In genomic region chr9:27367922-27368316, GRCh38 we compare ENCODE assay signal across 16 cellular contexts.
A peak's percentile ranks its signal among the peaks of the same experiment; 100 is the strongest.
DNase-seq lines count a peak whose midpoint lies in the region; ATAC-seq, FAIRE-seq and TF ChIP-seq lines count a peak whose summit lies in the region.
"Had no signal": no experiment of that assay in that cellular context is flagged by ENCODE, and none has a peak within 500 bp of the region (broad histone marks: within the 10 kb centered on the region; RNA-seq: fewer than 3 reads in every experiment).

No MANE protein-coding gene starts in this region.

- FAIRE-seq in endometrium (lab: Jason Lieb, UNC), result peak; percentile 99
- FAIRE-seq: A549 had no signal

- intact Hi-C loops in left ventricle myocardium superior (cut with micrococcal nuclease), result no loop called here
- intact Hi-C loops in right cardiac atrium (cut with DNase I), result no loop called here
- intact Hi-C loops in ovary (cut with DNase I), result loop anchor here in 3 of 4 donors (10.0 kb wide), 2 partner anchors 107 to 157 kb away; partner anchors contain the start of genes IFNK (in 2 of the 3) and MOB3B (in 2 of the 3)

- WGBS in right cardiac atrium, result 44% methylated on average over 3 of the region's 3 CpGs
- 3 to 10% (median 7%) methylated on average over 3 of the region's 3 CpGs for WGBS in ovary, 3 donors

- H3K27me3 ChIP-seq in right cardiac atrium (ENCODE audit: control insufficient read depth, insufficient read depth) (no peaks in the 10 kb centered on the region), ovary (no peaks in the 10 kb centered on the region)
- H3K27me3 ChIP-seq: neutrophil, SJSA1 had no signal

- H3K27ac ChIP-seq in right cardiac atrium (ENCODE audit: low read length) (no peak overlapping the region), ovary (peak overlapping the region; percentile 71 to 84)
- H3K27ac ChIP-seq: A549, neutrophil, SJSA1 had no signal

- H3K4me3 ChIP-seq in right cardiac atrium (ENCODE audit: low read length) (no peak overlapping the region), ovary (no peak overlapping the region)
- H3K4me3 ChIP-seq: A549, SJSA1 had no signal

- no peaks in the 10 kb centered on the region for H3K36me3 ChIP-seq in ovary
- H3K36me3 ChIP-seq: neutrophil, SJSA1 had no signal

- no peak for TF ChIP-seq CTCF in ovary (IDR thresholded peaks at IDR 0.05)

- H3K4me1 ChIP-seq in right cardiac atrium (ENCODE audit: control insufficient read depth, insufficient read depth, low read length) (peaks cover 5% of the 10 kb centered on the region), ovary (ENCODE audit: insufficient read depth) (peaks cover 38% of the 10 kb centered on the region)
- H3K4me1 ChIP-seq: SJSA1 had no signal

- TF ChIP-seq POLR2A in ovary (IDR thresholded peaks at IDR 0.05), result no peak

- ATAC-seq in left ventricle myocardium superior (peak; percentile 7), right cardiac atrium (no peak), GM19324 (IDR thresholded peaks at IDR 0.05; ENCODE audit: low FRiP score, unreplicated experiment) (no peak), GM21390 (IDR thresholded peaks at IDR 0.05; ENCODE audit: unreplicated experiment) (no peak), esophagus mucosa (no peak)
- ATAC-seq: A549; activated T-cell treated with anti-CD3 and anti-CD28 coated beads, Interleukin-2, amount 50 U/mL, for 4 hours; stimulated activated effector memory CD8-positive, alpha-beta T cell treated with anti-CD3 and anti-CD28 coated beads, Interleukin-12 subunit alpha, Interleukin-12 subunit beta, amount 100 ng/mL, for 72 hours had no signal

- no peaks in the 10 kb centered on the region for H3K9me3 ChIP-seq in right cardiac atrium (ENCODE audit: control insufficient read depth, low read length)
- no peaks in the 10 kb centered on the region for H3K9me3 ChIP-seq in ovary
- H3K9me3 ChIP-seq: A549, neutrophil, SJSA1 had no signal

- DNase-seq in left ventricle myocardium superior (no peak), right cardiac atrium (no peak), ovary (peak in 3 of 5 donors; percentile 53 to 60 (median 59)), NCI-H1048 (lab: John Stamatoyannopoulos, UW) (no peak)
- DNase-seq: activated T-cell treated with anti-CD3 and anti-CD28 coated beads, Interleukin-2, amount 50 U/mL, for 4 hours; CD8-positive, alpha-beta memory T cell; KBM-7; NCI-H1436 had no signal

- TF ChIP-seq EP300 in ovary (IDR thresholded peaks at IDR 0.05), result no peak

Comparison
In these comparisons a context has a peak if more than half of its experiments do, and no peak if none do; other contexts are left out.
1. DNase-seq: peak in ovary (3 of 5); none in left ventricle myocardium superior (single experiment), right cardiac atrium (0 of 3) and NCI-H1048 (single experiment).
2. intact Hi-C loops: an anchor here in ovary (10.0 kb wide); none called in left ventricle myocardium superior and right cardiac atrium.